1 cellular context compared by ENCODE assay signal in genomic region chr19:49422407-49423277, GRCh38.
A peak's percentile ranks its signal among the peaks of the same experiment; 100 is the strongest.
TF ChIP-seq lines count a peak whose summit lies in the region.

No MANE protein-coding gene starts in this region.

TF ChIP-seq in K562, 482 proteins besides CTCF, POLR2A, EP300 and RAD21 (continues in another document):
- TF ChIP-seq SIN3B (IDR thresholded peaks at IDR 0.05; ENCODE audit: low read depth): 0 out of 2 replicates have a peak, but pooled peaks have one; percentile 30
- TF ChIP-seq, protein P1, sequence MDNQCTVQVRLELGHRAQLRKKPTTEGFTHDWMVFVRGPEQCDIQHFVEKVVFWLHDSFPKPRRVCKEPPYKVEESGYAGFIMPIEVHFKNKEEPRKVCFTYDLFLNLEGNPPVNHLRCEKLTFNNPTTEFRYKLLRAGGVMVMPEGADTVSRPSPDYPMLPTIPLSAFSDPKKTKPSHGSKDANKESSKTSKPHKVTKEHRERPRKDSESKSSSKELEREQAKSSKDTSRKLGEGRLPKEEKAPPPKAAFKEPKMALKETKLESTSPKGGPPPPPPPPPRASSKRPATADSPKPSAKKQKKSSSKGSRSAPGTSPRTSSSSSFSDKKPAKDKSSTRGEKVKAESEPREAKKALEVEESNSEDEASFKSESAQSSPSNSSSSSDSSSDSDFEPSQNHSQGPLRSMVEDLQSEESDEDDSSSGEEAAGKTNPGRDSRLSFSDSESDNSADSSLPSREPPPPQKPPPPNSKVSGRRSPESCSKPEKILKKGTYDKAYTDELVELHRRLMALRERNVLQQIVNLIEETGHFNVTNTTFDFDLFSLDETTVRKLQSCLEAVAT (IDR thresholded peaks at IDR 0.05): 0 out of 4 replicates have a peak, but pooled peaks of 1 of the 2 experiments have one; percentile 65
- peak; percentile 56 for TF ChIP-seq CBX1 (IDR thresholded peaks at IDR 0.05; ENCODE audit: low read depth)
- TF ChIP-seq ATF7 (IDR thresholded peaks at IDR 0.05): peak; percentile 74
- TF ChIP-seq BCOR (IDR thresholded peaks at IDR 0.05): peak; percentile 79
- TF ChIP-seq ZBTB34 (CRISPR knock-in tag; IDR thresholded peaks at IDR 0.05): no peak
- no peak for TF ChIP-seq ZNF347 (CRISPR knock-in tag; IDR thresholded peaks at IDR 0.05; ENCODE audit: low read depth)
- no peak for TF ChIP-seq POLR2AphosphoS5 (IDR thresholded peaks at IDR 0.05; ENCODE audit: control insufficient read depth, insufficient read depth, low read depth, low read length)
- peak; percentile 48; the same call in 1 of the 2 replicates for TF ChIP-seq ZNF583 (CRISPR knock-in tag; IDR thresholded peaks at IDR 0.05)
- TF ChIP-seq, protein P2, sequence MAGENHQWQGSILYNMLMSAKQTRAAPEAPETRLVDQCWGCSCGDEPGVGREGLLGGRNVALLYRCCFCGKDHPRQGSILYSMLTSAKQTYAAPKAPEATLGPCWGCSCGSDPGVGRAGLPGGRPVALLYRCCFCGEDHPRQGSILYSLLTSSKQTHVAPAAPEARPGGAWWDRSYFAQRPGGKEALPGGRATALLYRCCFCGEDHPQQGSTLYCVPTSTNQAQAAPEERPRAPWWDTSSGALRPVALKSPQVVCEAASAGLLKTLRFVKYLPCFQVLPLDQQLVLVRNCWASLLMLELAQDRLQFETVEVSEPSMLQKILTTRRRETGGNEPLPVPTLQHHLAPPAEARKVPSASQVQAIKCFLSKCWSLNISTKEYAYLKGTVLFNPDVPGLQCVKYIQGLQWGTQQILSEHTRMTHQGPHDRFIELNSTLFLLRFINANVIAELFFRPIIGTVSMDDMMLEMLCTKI (IDR thresholded peaks at IDR 0.05; ENCODE audit: partially characterized antibody): no peak
- TF ChIP-seq ATF6 (CRISPR knock-in tag; IDR thresholded peaks at IDR 0.05): peak; percentile 69; the same call in 1 of the 2 replicates
- TF ChIP-seq ASH1L (IDR thresholded peaks at IDR 0.05; ENCODE audit: borderline replicate concordance, low read depth, partially characterized antibody): peak; percentile 23
- TF ChIP-seq ZNF592 (IDR thresholded peaks at IDR 0.05): peak; percentile 95
- TF ChIP-seq, protein P3, sequence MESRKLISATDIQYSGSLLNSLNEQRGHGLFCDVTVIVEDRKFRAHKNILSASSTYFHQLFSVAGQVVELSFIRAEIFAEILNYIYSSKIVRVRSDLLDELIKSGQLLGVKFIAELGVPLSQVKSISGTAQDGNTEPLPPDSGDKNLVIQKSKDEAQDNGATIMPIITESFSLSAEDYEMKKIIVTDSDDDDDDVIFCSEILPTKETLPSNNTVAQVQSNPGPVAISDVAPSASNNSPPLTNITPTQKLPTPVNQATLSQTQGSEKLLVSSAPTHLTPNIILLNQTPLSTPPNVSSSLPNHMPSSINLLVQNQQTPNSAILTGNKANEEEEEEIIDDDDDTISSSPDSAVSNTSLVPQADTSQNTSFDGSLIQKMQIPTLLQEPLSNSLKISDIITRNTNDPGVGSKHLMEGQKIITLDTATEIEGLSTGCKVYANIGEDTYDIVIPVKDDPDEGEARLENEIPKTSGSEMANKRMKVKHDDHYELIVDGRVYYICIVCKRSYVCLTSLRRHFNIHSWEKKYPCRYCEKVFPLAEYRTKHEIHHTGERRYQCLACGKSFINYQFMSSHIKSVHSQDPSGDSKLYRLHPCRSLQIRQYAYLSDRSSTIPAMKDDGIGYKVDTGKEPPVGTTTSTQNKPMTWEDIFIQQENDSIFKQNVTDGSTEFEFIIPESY (CRISPR knock-in tag; IDR thresholded peaks at IDR 0.05): peak; percentile 75
- no peak for TF ChIP-seq NFIC (IDR thresholded peaks at IDR 0.05)
- 0 out of 2 replicates have a peak, but pooled peaks have one; percentile 61 for TF ChIP-seq ZNF282 (CRISPR knock-in tag; IDR thresholded peaks at IDR 0.05)
- peak; percentile 66; the same call in 1 of the 2 replicates for TF ChIP-seq ZBTB7A (IDR thresholded peaks at IDR 0.05; ENCODE audit: borderline replicate concordance, control insufficient read depth, low read depth, low read length)
- peak; percentile 84 for TF ChIP-seq NR3C1 (CRISPR knock-in tag; IDR thresholded peaks at IDR 0.05)
- TF ChIP-seq POLR2B (IDR thresholded peaks at IDR 0.05; ENCODE audit: low read depth, partially characterized antibody): no peak
- TF ChIP-seq TEAD4 (IDR thresholded peaks at IDR 0.05; ENCODE audit: low read length): 0 out of 2 replicates have a peak, but pooled peaks have one; percentile 9
- TF ChIP-seq TEAD4 (CRISPR knock-in tag; IDR thresholded peaks at IDR 0.05; ENCODE audit: borderline replicate concordance): no peak
- peak; percentile 40 to 64; a peak in 3 of 4 replicates for TF ChIP-seq MAZ (CRISPR knock-in tag; conservative IDR thresholded peaks at IDR 0.05 in 1 of 2, IDR thresholded peaks at IDR 0.05 in 1 of 2)
- TF ChIP-seq ZNF239 (CRISPR knock-in tag; IDR thresholded peaks at IDR 0.05): no peak
- TF ChIP-seq JUN (IDR thresholded peaks at IDR 0.05; ENCODE audit: borderline replicate concordance, low read depth, low read length): 0 out of 2 replicates have a peak, but pooled peaks have one; percentile 23
- TF ChIP-seq JUN (CRISPR knock-in tag; IDR thresholded peaks at IDR 0.05; ENCODE audit: borderline replicate concordance): peak; percentile 79; the same call in 1 of the 2 replicates
- 0 out of 2 replicates have a peak, but pooled peaks have one; percentile 52 for TF ChIP-seq ERF (CRISPR knock-in tag; IDR thresholded peaks at IDR 0.05)
- TF ChIP-seq TRIM24 (IDR thresholded peaks at IDR 0.05): peak; percentile 33 to 45; a peak in 2 of 4 replicates
- TF ChIP-seq LARP7 (IDR thresholded peaks at IDR 0.05): 0 out of 2 replicates have a peak, but pooled peaks have one; percentile 75
- 0 out of 2 replicates have a peak, but pooled peaks have one; percentile 21 for TF ChIP-seq EP400 (IDR thresholded peaks at IDR 0.05)
- peak; percentile 65 to 74 for TF ChIP-seq NRF1 (conservative IDR thresholded peaks at IDR 0.05 in 1 of 2, IDR thresholded peaks at IDR 0.05 in 1 of 2)
- no peak for TF ChIP-seq SP2 (IDR thresholded peaks at IDR 0.05; ENCODE audit: extremely low read depth, low read depth, low read length, poor library complexity, severe bottlenecking)
- TF ChIP-seq MTA3 (IDR thresholded peaks at IDR 0.05; ENCODE audit: borderline replicate concordance): peak; percentile 88; the same call in 1 of the 2 replicates
- TF ChIP-seq SETDB1 (IDR thresholded peaks at IDR 0.05; ENCODE audit: low read length): no peak
- TF ChIP-seq POLR2G (IDR thresholded peaks at IDR 0.05; ENCODE audit: low read depth, low read length): peak; percentile 81
- peak; percentile 73 for TF ChIP-seq ARHGAP35 (IDR thresholded peaks at IDR 0.05; ENCODE audit: partially characterized antibody)
- TF ChIP-seq EGR1 (conservative IDR thresholded peaks at IDR 0.05): peak; percentile 50; the same call in 1 of the 2 replicates
- TF ChIP-seq, protein P4, sequence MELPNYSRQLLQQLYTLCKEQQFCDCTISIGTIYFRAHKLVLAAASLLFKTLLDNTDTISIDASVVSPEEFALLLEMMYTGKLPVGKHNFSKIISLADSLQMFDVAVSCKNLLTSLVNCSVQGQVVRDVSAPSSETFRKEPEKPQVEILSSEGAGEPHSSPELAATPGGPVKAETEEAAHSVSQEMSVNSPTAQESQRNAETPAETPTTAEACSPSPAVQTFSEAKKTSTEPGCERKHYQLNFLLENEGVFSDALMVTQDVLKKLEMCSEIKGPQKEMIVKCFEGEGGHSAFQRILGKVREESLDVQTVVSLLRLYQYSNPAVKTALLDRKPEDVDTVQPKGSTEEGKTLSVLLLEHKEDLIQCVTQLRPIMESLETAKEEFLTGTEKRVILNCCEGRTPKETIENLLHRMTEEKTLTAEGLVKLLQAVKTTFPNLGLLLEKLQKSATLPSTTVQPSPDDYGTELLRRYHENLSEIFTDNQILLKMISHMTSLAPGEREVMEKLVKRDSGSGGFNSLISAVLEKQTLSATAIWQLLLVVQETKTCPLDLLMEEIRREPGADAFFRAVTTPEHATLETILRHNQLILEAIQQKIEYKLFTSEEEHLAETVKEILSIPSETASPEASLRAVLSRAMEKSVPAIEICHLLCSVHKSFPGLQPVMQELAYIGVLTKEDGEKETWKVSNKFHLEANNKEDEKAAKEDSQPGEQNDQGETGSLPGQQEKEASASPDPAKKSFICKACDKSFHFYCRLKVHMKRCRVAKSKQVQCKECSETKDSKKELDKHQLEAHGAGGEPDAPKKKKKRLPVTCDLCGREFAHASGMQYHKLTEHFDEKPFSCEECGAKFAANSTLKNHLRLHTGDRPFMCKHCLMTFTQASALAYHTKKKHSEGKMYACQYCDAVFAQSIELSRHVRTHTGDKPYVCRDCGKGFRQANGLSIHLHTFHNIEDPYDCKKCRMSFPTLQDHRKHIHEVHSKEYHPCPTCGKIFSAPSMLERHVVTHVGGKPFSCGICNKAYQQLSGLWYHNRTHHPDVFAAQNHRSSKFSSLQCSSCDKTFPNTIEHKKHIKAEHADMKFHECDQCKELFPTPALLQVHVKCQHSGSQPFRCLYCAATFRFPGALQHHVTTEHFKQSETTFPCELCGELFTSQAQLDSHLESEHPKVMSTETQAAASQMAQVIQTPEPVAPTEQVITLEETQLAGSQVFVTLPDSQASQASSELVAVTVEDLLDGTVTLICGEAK (IDR thresholded peaks at IDR 0.05): peak; percentile 60
- TF ChIP-seq, protein P4 (CRISPR knock-in tag; IDR thresholded peaks at IDR 0.05): 0 out of 2 replicates have a peak, but pooled peaks have one; percentile 46
- peak; percentile 81 for TF ChIP-seq HDAC2 (IDR thresholded peaks at IDR 0.05)
- TF ChIP-seq MAFK (IDR thresholded peaks at IDR 0.05; ENCODE audit: low read length): no peak
